23 cellular contexts compared by ENCODE assay signal in genomic region chr1:61341426-61341825, GRCh38.
"Had no signal": no experiment of that assay in that cellular context is flagged by ENCODE, and none has a peak within 500 bp of the region (broad histone marks: within the 10 kb centered on the region; RNA-seq: fewer than 3 reads in every experiment).

No MANE protein-coding gene starts in this region.

- H3K27me3 ChIP-seq: breast epithelium, esophagus squamous epithelium, left lung, ovary, upper lobe of left lung had no signal

- H3K36me3 ChIP-seq: breast epithelium, left lung, ovary, upper lobe of left lung had no signal

- DNase-seq: activated CD4-positive, alpha-beta T cell treated with anti-CD3 and anti-CD28 coated beads for 1 hour; activated CD8-positive, alpha-beta memory T cell treated with anti-CD3 and anti-CD28 coated beads, Interleukin-2, amount 10 ng/mL, durations not matched to agents 7 days and 5 days; activated CD8-positive, alpha-beta T cell treated with anti-CD3 and anti-CD28 coated beads, Interleukin-2, amount 10 ng/mL, durations not matched to agents 7 days and 5 days; activated effector memory CD4-positive, alpha-beta T cell treated with Interleukin-2 at 50 U/mL for 16 hours; activated naive CD8-positive, alpha-beta T cell treated with anti-CD3 and anti-CD28 coated beads, Interleukin-2, amount 50 U/mL, for 24 hours; amygdala; dermis blood vessel endothelial cell; effector CD4-positive, alpha-beta T cell; esophagus squamous epithelium; foreskin melanocyte; left lung; naive B cell; ovary; stimulated activated CD4-positive, alpha-beta T cell treated with anti-CD3 and anti-CD28 coated beads, Interleukin-12 subunit alpha, Interleukin-12 subunit beta, amount 100 ng/mL, for 4 hours; stimulated activated CD4-positive, alpha-beta T cell treated with anti-CD3 and anti-CD28 coated beads, Interleukin-4, amount 100 ng/mL, for 1 hour; SW 1271; T-helper 9 cell had no signal

- H3K9me3 ChIP-seq: breast epithelium, esophagus squamous epithelium, left lung, ovary, upper lobe of left lung had no signal

- H3K4me1 ChIP-seq: breast epithelium had no signal

- H3K27ac ChIP-seq: breast epithelium, epithelial cell of prostate, esophagus squamous epithelium, left lung, ovary, skin epidermis, upper lobe of left lung had no signal

- ATAC-seq: activated CD8-positive, alpha-beta memory T cell treated with anti-CD3 and anti-CD28 coated beads, Interleukin-2, amount 10 ng/mL, durations not matched to agents 7 days and 5 days; activated CD8-positive, alpha-beta T cell treated with anti-CD3 and anti-CD28 coated beads, Interleukin-2, amount 10 ng/mL, durations not matched to agents 7 days and 5 days; activated naive CD8-positive, alpha-beta T cell treated with anti-CD3 and anti-CD28 coated beads, Interleukin-2, amount 50 U/mL, for 24 hours; left lung; sciatic nerve; WTC11 had no signal

- H3K4me3 ChIP-seq: breast epithelium, esophagus squamous epithelium, left lung, ovary, skin epidermis, upper lobe of left lung had no signal
